8 cellular contexts compared by ENCODE assay signal in the genomic region with DNA sequence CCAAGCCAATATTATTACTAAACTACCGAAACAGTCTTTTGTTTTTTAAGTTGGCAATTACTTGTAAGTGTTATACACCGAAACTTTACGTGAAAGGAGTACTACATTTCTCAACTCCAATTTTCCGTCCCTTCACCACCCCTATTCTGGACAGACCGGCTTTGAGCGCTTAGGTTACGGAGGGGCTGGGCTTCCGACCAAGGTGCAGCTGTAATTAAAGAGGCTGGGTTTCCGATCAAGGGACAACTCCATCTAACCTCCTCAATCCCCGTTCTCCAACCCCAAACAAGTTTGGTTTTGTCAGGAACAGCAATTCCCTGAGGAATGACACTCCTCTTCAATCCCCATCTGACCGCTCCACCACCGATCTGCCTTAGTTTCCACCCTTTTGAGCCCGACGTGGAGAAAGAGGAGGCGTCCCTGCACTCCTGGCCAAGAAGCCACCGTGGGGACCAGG. TPM values are rescaled to one million over a fixed set of nuclear protein-coding genes. Genes with fewer than 3 reads are reported as not detected.
DNase-seq lines count a peak whose midpoint lies in the region; ATAC-seq and TF ChIP-seq lines count a peak whose summit lies in the region.

No MANE protein-coding gene starts in this region.

- intact Hi-C loops in aorta (cut with DNase I): no loop called here

- no peaks in the 10 kb centered on the region for H3K27me3 ChIP-seq in WERI-Rb-1 (ENCODE audit: insufficient read depth, low read depth, severe bottlenecking)
- no peaks in the 10 kb centered on the region for H3K27me3 ChIP-seq in esophagus (ENCODE audit: control insufficient read depth in 1 of 2, insufficient read depth in 2 of 2, low read length in 2 of 2)
- H3K27me3 ChIP-seq in neural cell (ENCODE audit: insufficient read depth, low read depth, low read length): no peaks in the 10 kb centered on the region
- no peaks in the 10 kb centered on the region for H3K27me3 ChIP-seq in aorta (ENCODE audit: control insufficient read depth in 1 of 2, insufficient read depth in 2 of 2, low read length in 1 of 2)

- H3F3A ChIP-seq in neural cell (ENCODE audit: insufficient read depth, low read length, poor library complexity, severe bottlenecking): no peaks in the 10 kb centered on the region

- H3K4me2 ChIP-seq in neural cell (ENCODE audit: low read length): peak overlapping the region; percentile 89

- TF ChIP-seq EP300 in neural cell (conservative IDR thresholded peaks at IDR 0.05; ENCODE audit: poor library complexity, severe bottlenecking): no peak

- H3K9me3 ChIP-seq in WERI-Rb-1 (ENCODE audit: severe bottlenecking) (no peaks in the 10 kb centered on the region), esophagus (ENCODE audit: control insufficient read depth in 2 of 2, insufficient read depth in 1 of 2, low read depth in 1 of 2, low read length in 1 of 2) (no peaks in the 10 kb centered on the region), neural cell (ENCODE audit: low read length) (no peaks in the 10 kb centered on the region), aorta (ENCODE audit: control insufficient read depth, low read length) (no peaks in the 10 kb centered on the region)

- H3K27ac ChIP-seq in WERI-Rb-1 (peak overlapping the region; percentile 88), esophagus (ENCODE audit: low read depth in 2 of 2, low read length in 1 of 2) (peak overlapping the region; percentile 88 to 99), neural cell (ENCODE audit: low read length) (peak overlapping the region; percentile 82), aorta (ENCODE audit: low read depth in 1 of 2, low read length in 2 of 2) (peak overlapping the region; percentile 81 to 91)

- WGBS in esophagus, 2 donors: 0% methylated on average over 16 of the region's 16 CpGs
- WGBS in aorta, 2 donors: 0 to 1% methylated on average over 16 of the region's 16 CpGs

- DNase-seq in DMS53 (lab: John Stamatoyannopoulos, UW): peak; percentile 61
- peak; percentile 40 for DNase-seq in HPDE6-E6E7 (ENCODE audit: extremely low spot score)
- DNase-seq in WERI-Rb-1: peak; percentile 21
- no peak for DNase-seq in aorta
- no peak for DNase-seq in NCI-H226
- DNase-seq in activated gamma-delta T cell treated with Interleukin-2 at 50 U/mL for 16 hours: no peak

- H3K4me3 ChIP-seq in WERI-Rb-1 (ENCODE audit: low read depth, low read length) (peak overlapping the region; percentile 88), esophagus (ENCODE audit: low read depth in 1 of 2, low read length in 2 of 2) (peak overlapping the region; percentile 75 to 77), neural cell (ENCODE audit: low read length) (peak overlapping the region; percentile 86), aorta (ENCODE audit: low read length in 2 of 2) (peak overlapping the region; percentile 43 to 89)

- no peak for ATAC-seq in aorta (ENCODE audit: low FRiP score)

- TF ChIP-seq CTCF in WERI-Rb-1 (IDR thresholded peaks at IDR 0.05; ENCODE audit: low read depth, low read length): no peak
- TF ChIP-seq CTCF in neural cell (IDR thresholded peaks at IDR 0.05; ENCODE audit: poor library complexity, severe bottlenecking): no peak

- peak overlapping the region; percentile 84 for H3K9ac ChIP-seq in neural cell (ENCODE audit: low read length)

- peaks cover 38% of the 10 kb centered on the region for H3K79me2 ChIP-seq in neural cell (replicated peaks; ENCODE audit: insufficient read depth, low read length)

- no peak for TF ChIP-seq RAD21 in neural cell (conservative IDR thresholded peaks at IDR 0.05)

- no peaks in the 10 kb centered on the region for H3K9me2 ChIP-seq in neural cell (ENCODE audit: insufficient read depth, low read length)

- H2AFZ ChIP-seq in neural cell (ENCODE audit: low read depth, low read length): peak overlapping the region; percentile 86

- no peaks in the 10 kb centered on the region for H4K20me1 ChIP-seq in neural cell (ENCODE audit: insufficient read depth)

- H3K36me3 ChIP-seq in WERI-Rb-1 (peaks cover 12% of the 10 kb centered on the region), esophagus (ENCODE audit: control insufficient read depth in 2 of 2, insufficient read depth in 2 of 2, low read length in 1 of 2) (no peaks in the 10 kb centered on the region), neural cell (ENCODE audit: insufficient read depth, low read length) (no peaks in the 10 kb centered on the region), aorta (ENCODE audit: control insufficient read depth in 1 of 2, insufficient read depth in 2 of 2, low read length in 1 of 2) (no peaks in the 10 kb centered on the region)

- H3K4me1 ChIP-seq in esophagus (ENCODE audit: control insufficient read depth in 2 of 2, insufficient read depth in 2 of 2, low read length in 1 of 2) (peaks cover 0 to 2% of the 10 kb centered on the region in 2 donors), aorta (ENCODE audit: control insufficient read depth in 1 of 2, insufficient read depth in 2 of 2, low read length in 2 of 2) (peaks cover 0 to 5% of the 10 kb centered on the region in 2 donors)

TF ChIP-seq in neural cell, 6 proteins besides CTCF, POLR2A, EP300 and RAD21:
- TF ChIP-seq MXI1 (conservative IDR thresholded peaks at IDR 0.05; ENCODE audit: poor library complexity, severe bottlenecking): no peak
- TF ChIP-seq TAF1 (IDR thresholded peaks at IDR 0.05; ENCODE audit: low read depth): no peak
- no peak for TF ChIP-seq EZH2 (IDR thresholded peaks at IDR 0.05; ENCODE audit: borderline replicate concordance, insufficient read depth, low read length, poor library complexity, severe bottlenecking)
- TF ChIP-seq SMC3 (conservative IDR thresholded peaks at IDR 0.05; ENCODE audit: poor library complexity): no peak
- no peak for TF ChIP-seq REST (IDR thresholded peaks at IDR 0.05; ENCODE audit: borderline replicate concordance)
- no peak for TF ChIP-seq POLR2AphosphoS5 (IDR thresholded peaks at IDR 0.05)

RNA-seq across cellular contexts. Expression of gene TUT7, which starts 0.6 kb away (rescaled TPM):
- polyA plus RNA-seq in esophagus: 10 to 100 TPM; 23.5 to 35.4 TPM
- polyA plus RNA-seq in neural cell: 21.0 and 21.1 TPM in 2 replicates
- polyA minus RNA-seq in neural cell: 58.7 and 62.7 TPM in 2 replicates
- total RNA-seq in aorta: 10 to 100 TPM; 27.9 to 38.1 TPM
- 1 to 10 TPM; 7.1 to 8.4 TPM for polyA plus RNA-seq in aorta

Comparison
In these comparisons a context has a peak if more than half of its experiments do, and no peak if none do; other contexts are left out.
1. DNase-seq: peak in DMS53 (single experiment), HPDE6-E6E7 (single experiment) and WERI-Rb-1 (single experiment); none in aorta (0 of 2), NCI-H226 (single experiment) and activated gamma-delta T cell treated with Interleukin-2 at 50 U/mL for 16 hours (single experiment).
2. Peak in every context shown above with its lines, with median percentiles within 50 percentile points of each other: H3K27ac ChIP-seq and H3K4me3 ChIP-seq.